ENCODE assay signal across 19 cellular contexts in genomic region chr9:99602854-99603253, GRCh38.
DNase-seq lines count a peak whose midpoint lies in the region; ATAC-seq, FAIRE-seq and TF ChIP-seq lines count a peak whose summit lies in the region.
"Had no signal": no experiment of that assay in that cellular context is flagged by ENCODE, and none has a peak within 500 bp of the region (broad histone marks: within the 10 kb centered on the region; RNA-seq: fewer than 3 reads in every experiment).

No MANE protein-coding gene starts in this region.

- intact Hi-C loops in dendritic cell treated with granulocyte-macrophage colony-stimulating factor and Interleukin-4, amounts not matched to agents 40 ng/mL and 50 ng/mL, for 4 days (cut with micrococcal nuclease), result no loop called here

- FAIRE-seq in GM12892 (lab: Jason Lieb, UNC) (peak; percentile 56), HTR-8/SVneo (lab: Jason Lieb, UNC) (no peak)
- FAIRE-seq: D721Med, K562, RCC 7860 had no signal

- no peaks in the 10 kb centered on the region for H3K27me3 ChIP-seq in BE2C
- H3K27me3 ChIP-seq: BLaER1 treated with 17β-estradiol and CSF1 and Interleukin-3, amounts not matched to agents 10 nM and 100 nM had no signal

- H3K4me3 ChIP-seq in BE2C (ENCODE audit: low read depth, low read length), result no peak overlapping the region
- H3K4me3 ChIP-seq: BLaER1 treated with 17β-estradiol and CSF1 and Interleukin-3, amounts not matched to agents 10 nM and 100 nM; K562 had no signal

- peak overlapping the region; percentile 71 for H3K27ac Mint-ChIP-seq in dendritic cell treated with granulocyte-macrophage colony-stimulating factor and Interleukin-4, amounts not matched to agents 40 ng/mL and 50 ng/mL, for 4 days

- peak; percentile 56 for ATAC-seq in HG02973 (IDR thresholded peaks at IDR 0.05; ENCODE audit: unreplicated experiment)
- ATAC-seq: K562, Right ventricle myocardium inferior had no signal

- no peak overlapping the region for H3K4me3 Mint-ChIP-seq in dendritic cell treated with granulocyte-macrophage colony-stimulating factor and Interleukin-4, amounts not matched to agents 40 ng/mL and 50 ng/mL, for 4 days

- H3K36me3 Mint-ChIP-seq in dendritic cell treated with granulocyte-macrophage colony-stimulating factor and Interleukin-4, amounts not matched to agents 40 ng/mL and 50 ng/mL, for 4 days (ENCODE audit: low read depth), result no peaks in the 10 kb centered on the region

- peak; percentile 35 for DNase-seq in CD1c-positive myeloid dendritic cell (ENCODE audit: extremely low spot score)
- no peak for DNase-seq in GM12892 (ENCODE audit: insufficient read length)
- no peak for DNase-seq in HTR-8/SVneo (ENCODE audit: insufficient read length, low spot score)
- DNase-seq in SIG-M5 (lab: John Stamatoyannopoulos, UW), result no peak
- DNase-seq in BE2C, result no peak
- DNase-seq: GOT3; NCI-H1105; NCI-H1694; NCI-H2081 treated with DMSO at 0.1 percent for 48 hours; NCI-H748 treated with DMSO at 0.1 percent for 48 hours; NK-92 treated with Interleukin-12 subunit alpha and Interleukin-12 subunit beta, amount 100 ng/mL, for 24 hours; SW 1271 had no signal

- H3K4me1 Mint-ChIP-seq in dendritic cell treated with granulocyte-macrophage colony-stimulating factor and Interleukin-4, amounts not matched to agents 40 ng/mL and 50 ng/mL, for 4 days (ENCODE audit: low read depth), result peaks cover 19% of the 10 kb centered on the region

- H3K36me3 ChIP-seq in BE2C, result no peaks in the 10 kb centered on the region
- H3K36me3 ChIP-seq: BLaER1 treated with 17β-estradiol and CSF1 and Interleukin-3, amounts not matched to agents 10 nM and 100 nM had no signal

- H3K4me1 ChIP-seq in BE2C, result peaks cover 8% of the 10 kb centered on the region

- H3K27me3 Mint-ChIP-seq in dendritic cell treated with granulocyte-macrophage colony-stimulating factor and Interleukin-4, amounts not matched to agents 40 ng/mL and 50 ng/mL, for 4 days, result peaks cover 2% of the 10 kb centered on the region

- H3K9me3 ChIP-seq in BE2C, result no peaks in the 10 kb centered on the region
- H3K9me3 ChIP-seq: BLaER1 treated with 17β-estradiol and CSF1 and Interleukin-3, amounts not matched to agents 10 nM and 100 nM had no signal

- TF ChIP-seq CTCF in BE2C (IDR thresholded peaks at IDR 0.05; ENCODE audit: low read depth, low read length), result no peak

- peaks cover 8% of the 10 kb centered on the region for H3K9me3 Mint-ChIP-seq in dendritic cell treated with granulocyte-macrophage colony-stimulating factor and Interleukin-4, amounts not matched to agents 40 ng/mL and 50 ng/mL, for 4 days

- TF ChIP-seq POLR2A in GM12892 (IDR thresholded peaks at IDR 0.05; ENCODE audit: low read depth, low read length), result no peak
